24 cellular contexts compared by ENCODE assay signal in the genomic region with DNA sequence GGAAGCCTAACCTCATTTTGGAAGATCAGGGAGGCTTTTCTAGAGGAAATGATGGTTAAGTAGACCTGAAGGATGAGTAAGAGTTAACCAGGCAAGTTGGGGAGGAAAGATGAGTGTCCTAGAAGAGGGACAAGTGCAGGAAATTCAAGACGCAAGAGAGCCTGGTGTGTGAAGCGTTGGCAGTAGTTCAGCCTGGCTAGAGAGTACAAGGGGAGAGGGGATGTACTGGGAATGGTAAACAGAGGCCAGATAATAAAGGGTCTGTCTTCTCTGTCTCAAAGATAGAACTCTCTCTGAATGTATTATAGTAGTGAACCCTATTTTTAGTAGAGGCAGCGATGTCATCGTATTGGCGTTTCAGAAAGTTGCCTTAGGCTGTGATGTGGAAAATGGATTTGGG. TPM values are rescaled to one million over a fixed set of nuclear protein-coding genes. Genes with fewer than 3 reads are reported as not detected.
A peak's percentile ranks its signal among the peaks of the same experiment; 100 is the strongest.
DNase-seq lines count a peak whose midpoint lies in the region; ATAC-seq and TF ChIP-seq lines count a peak whose summit lies in the region.
"Had no signal": no experiment of that assay in that cellular context is flagged by ENCODE, and none has a peak within 500 bp of the region (broad histone marks: within the 10 kb centered on the region; RNA-seq: fewer than 3 reads in every experiment).

No MANE protein-coding gene starts in this region.

- WGBS in mesendoderm (ENCODE audit: extremely low coverage, insufficient coverage, low lambda C conversion rate), result no CpG with 5 or more reads among the region's 5 CpGs

- no peak overlapping the region for H3K56ac ChIP-seq in mesendoderm (ENCODE audit: low read length)

- H3K9me2 ChIP-seq in OCI-LY7 (ENCODE audit: insufficient read depth, low read length), result no peaks in the 10 kb centered on the region

- H3K9me3 ChIP-seq in A673 (ENCODE audit: low read depth, low read length, poor library complexity, severe bottlenecking), result no peaks in the 10 kb centered on the region
- no peaks in the 10 kb centered on the region for H3K9me3 ChIP-seq in OCI-LY7 (ENCODE audit: low read length)
- H3K9me3 ChIP-seq: Peyer's patch had no signal

- no peak overlapping the region for H2AK5ac ChIP-seq in mesendoderm (ENCODE audit: low read length)

- no peak overlapping the region for H2BK120ac ChIP-seq in mesendoderm (ENCODE audit: low read depth, low read length)

- ATAC-seq in GM19035 (IDR thresholded peaks at IDR 0.05; ENCODE audit: unreplicated experiment) (no peak), HG03039 (IDR thresholded peaks at IDR 0.05; ENCODE audit: unreplicated experiment) (no peak)

- no peak overlapping the region for H2BK5ac ChIP-seq in mesendoderm (ENCODE audit: low read length)

- H4K8ac ChIP-seq in mesendoderm (ENCODE audit: low read depth, low read length), result no peak overlapping the region

- H3K4me1 ChIP-seq in A673 (ENCODE audit: insufficient read depth, low read length, poor library complexity, severe bottlenecking) (no peaks in the 10 kb centered on the region), mesendoderm (ENCODE audit: control insufficient read depth, low read depth, low read length) (no peaks in the 10 kb centered on the region), OCI-LY7 (ENCODE audit: insufficient read depth, low read length, poor library complexity, severe bottlenecking) (no peaks in the 10 kb centered on the region)
- H3K4me1 ChIP-seq: Peyer's patch had no signal

- no peak overlapping the region for H2BK15ac ChIP-seq in mesendoderm (replicated peaks; ENCODE audit: low read depth)

- H3K4me3 ChIP-seq in A673 (ENCODE audit: low read depth, low read length, poor library complexity, severe bottlenecking) (no peak overlapping the region), mesendoderm (ENCODE audit: low read length) (no peak overlapping the region), OCI-LY7 (ENCODE audit: low read depth, low read length, poor library complexity, severe bottlenecking) (no peak overlapping the region)
- H3K4me3 ChIP-seq: GM23248, Peyer's patch had no signal

- no peak overlapping the region for H2AFZ ChIP-seq in OCI-LY7 (ENCODE audit: low read length)
- H2AFZ ChIP-seq: GM23248 had no signal

- H3K9ac ChIP-seq in mesendoderm (ENCODE audit: low read length), result no peak overlapping the region
- H3K9ac ChIP-seq: GM23248 had no signal

- H3K79me2 ChIP-seq in mesendoderm (ENCODE audit: control insufficient read depth, insufficient read depth, low read length), result no peaks in the 10 kb centered on the region
- no peaks in the 10 kb centered on the region for H3K79me2 ChIP-seq in OCI-LY7 (ENCODE audit: insufficient read depth, low read depth, low read length)

- no peak overlapping the region for H3K4ac ChIP-seq in mesendoderm (ENCODE audit: low read depth, low read length)

- H3K18ac ChIP-seq in mesendoderm (ENCODE audit: low read length), result no peak overlapping the region

- no peaks in the 10 kb centered on the region for H4K20me1 ChIP-seq in OCI-LY7 (ENCODE audit: insufficient read depth, low read length)

- H3K27ac ChIP-seq in A673 (ENCODE audit: low read depth, low read length, poor library complexity, severe bottlenecking) (peak overlapping the region; percentile 32), cingulate gyrus (ENCODE audit: low read depth, low read length) (peak overlapping the region; percentile 10), mesendoderm (ENCODE audit: low read depth, low read length) (no peak overlapping the region), OCI-LY7 (ENCODE audit: low read depth, low read length, poor library complexity, severe bottlenecking) (no peak overlapping the region)
- H3K27ac ChIP-seq: GM23248, Peyer's patch had no signal

- H3K79me1 ChIP-seq in mesendoderm (ENCODE audit: low read length), result peaks cover 2% of the 10 kb centered on the region

- no peak overlapping the region for H3K4me2 ChIP-seq in mesendoderm (ENCODE audit: low read length)
- H3K4me2 ChIP-seq in OCI-LY7 (ENCODE audit: low read length), result no peak overlapping the region

- no TSS peak for BruUV-seq in A673 (replicated peaks; lab: Mats Ljungman, UMichigan)
- BruUV-seq in OCI-LY7 (replicated peaks; lab: Mats Ljungman, UMichigan), result no TSS peak

- intact Hi-C loops in A673 (cut with micrococcal nuclease; ENCODE audit: unreplicated experiment), result no loop called here
- intact Hi-C loops in OCI-LY7 (cut with micrococcal nuclease; ENCODE audit: unreplicated experiment), result no loop called here

- H3K27me3 ChIP-seq in A673 (replicated peaks; ENCODE audit: insufficient read depth, low read depth, low read length, poor library complexity), result no peaks in the 10 kb centered on the region
- no peaks in the 10 kb centered on the region for H3K27me3 ChIP-seq in mesendoderm (ENCODE audit: insufficient read depth, low read length, poor library complexity)
- H3K27me3 ChIP-seq: Peyer's patch had no signal

- H3K36me3 ChIP-seq in A673 (ENCODE audit: insufficient read depth, low read length, poor library complexity, severe bottlenecking) (peaks cover 39% of the 10 kb centered on the region), mesendoderm (ENCODE audit: control insufficient read depth, insufficient read depth, low read length) (peaks cover 5% of the 10 kb centered on the region), OCI-LY7 (ENCODE audit: insufficient read depth, low read length) (peaks cover 71% of the 10 kb centered on the region)

- CTCF ChIA-PET in A673 (lab: Charles Lee), result no interaction called here
- CTCF ChIA-PET in OCI-LY7 (lab: Charles Lee; ENCODE audit: unreplicated experiment), result no interaction called here

- H3K23ac ChIP-seq in mesendoderm (ENCODE audit: low read length), result peak overlapping the region; percentile 9

- no peak for TF ChIP-seq CTCF in A673 (conservative IDR thresholded peaks at IDR 0.05; ENCODE audit: low read depth, low read length)
- no peak for TF ChIP-seq CTCF in OCI-LY7 (conservative IDR thresholded peaks at IDR 0.05; ENCODE audit: low read length)

- DNase-seq in A673 (ENCODE audit: low spot score) (no peak), mesendoderm (no peak), putamen (ENCODE audit: low spot score) (peak; percentile 30), OCI-LY7 (ENCODE audit: low spot score) (no peak), NCI-H2227 treated with DMSO at 0.1 percent for 48 hours (lab: John Stamatoyannopoulos, UW) (no peak)
- DNase-seq: 8988T; AML-193; C1 segment of cervical spinal cord; CD4-positive, alpha-beta memory T cell; COR-L47; DMS53; GM23248; H7; KBM-7; NCI-H1105 treated with DMSO at 0.1 percent for 48 hours; NCI-H146; NCI-H1930; NCI-H510A; NCI-H69; Peyer's patch; SHP77 treated with DMSO at 0.1 percent for 48 hours had no signal

- H4K5ac ChIP-seq in mesendoderm (ENCODE audit: low read length), result no peak overlapping the region

- POLR2A ChIA-PET in A673 (lab: Charles Lee; ENCODE audit: low non-redundant PET) (no interaction called here), OCI-LY7 (lab: Charles Lee) (no interaction called here)

RNA-seq across cellular contexts. Expression of gene DPY19L3, which starts 9.7 kb away (rescaled TPM):
- total RNA-seq in A673 (2021), result 62.7 and 70.5 TPM in 2 replicates
- 17.9 TPM for polyA plus RNA-seq in mesendoderm (2013, experiment 1 of 2)
- polyA plus RNA-seq in mesendoderm (2013, experiment 2 of 2), result 21.7 TPM
- 31.3 and 42.0 TPM in 2 replicates for total RNA-seq in OCI-LY7 (2014; rRNA removed; shearing (Covaris generic))
- 39.0 and 42.2 TPM in 2 replicates for total RNA-seq in OCI-LY7 (2022)

Comparison
In these comparisons a context has a peak if more than half of its experiments do, and no peak if none do; other contexts are left out.
1. H3K27ac ChIP-seq: peak in A673 (single experiment) and cingulate gyrus (single experiment); none in mesendoderm (single experiment) and OCI-LY7 (single experiment).